Comparison of ENCODE assay signal across 25 cellular contexts in the genomic region with DNA sequence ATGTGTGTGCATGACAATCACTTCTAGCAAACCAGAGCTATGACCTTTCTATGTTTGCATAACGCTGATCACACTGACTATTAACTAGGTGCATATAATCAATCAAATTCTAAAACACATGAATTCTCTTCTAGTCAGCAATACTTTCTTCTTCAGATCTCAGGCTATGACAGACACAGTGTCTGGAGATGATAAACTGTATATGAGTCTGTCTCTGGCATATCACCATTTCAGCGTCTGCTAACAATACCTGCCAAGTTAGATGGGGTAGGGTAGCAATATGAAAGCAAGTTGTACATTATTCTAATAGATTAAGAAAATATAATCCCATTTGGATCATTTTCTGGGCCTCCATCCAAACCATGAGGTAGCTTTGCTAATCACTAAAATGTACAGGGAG.
"Had no signal": no experiment of that assay in that cellular context is flagged by ENCODE, and none has a peak within 500 bp of the region (broad histone marks: within the 10 kb centered on the region; RNA-seq: fewer than 3 reads in every experiment).

No MANE protein-coding gene starts in this region.

- H3K27me3 ChIP-seq: stomach, suprapubic skin, testis, thyroid gland, tibial artery, tibial nerve, transverse colon, upper lobe of left lung, upper lobe of right lung, uterus, vagina had no signal

- H3K4me1 ChIP-seq: stomach, suprapubic skin, thyroid gland, tibial nerve, transverse colon, upper lobe of left lung, upper lobe of right lung, uterus, vagina had no signal

- H3K36me3 ChIP-seq: stomach, suprapubic skin, thyroid gland, tibial artery, tibial nerve, transverse colon, upper lobe of left lung, upper lobe of right lung, uterus, vagina had no signal

- H3K9me3 ChIP-seq: stomach, suprapubic skin, testis, thyroid gland, tibial artery, tibial nerve, transverse colon, upper lobe of left lung, upper lobe of right lung, uterus, vagina had no signal

- H3K4me3 ChIP-seq: stomach, suprapubic skin, testis, thyroid gland, tibial artery, tibial nerve, transverse colon, upper lobe of left lung, upper lobe of right lung, uterus, vagina had no signal

- H3K27ac ChIP-seq: stomach, suprapubic skin, testis, thyroid gland, tibial artery, tibial nerve, transverse colon, upper lobe of left lung, upper lobe of right lung, uterus, vagina had no signal

- DNase-seq: stimulated activated CD4-positive, alpha-beta T cell treated with anti-CD3 and anti-CD28 coated beads, Interleukin-2, amount 100 ng/mL, for 48 hours; stimulated activated CD4-positive, alpha-beta T cell treated with anti-CD3 and anti-CD28 coated beads, Interleukin-4, amount 100 ng/mL, for 1 hour; stimulated activated CD4-positive, alpha-beta T cell treated with anti-CD3 and anti-CD28 coated beads, Interleukin-4, amount 100 ng/mL, for 24 hours; stimulated activated CD4-positive, alpha-beta T cell treated with anti-CD3 and anti-CD28 coated beads, Interleukin-4, amount 100 ng/mL, for 4 hours; stimulated activated CD8-positive, alpha-beta memory T cell treated with anti-CD3 and anti-CD28 coated beads, Interleukin-4, amount 100 ng/mL, for 48 hours; stimulated activated naive B cell treated with anti-CD40 and anti-IgM and Interleukin-4, amounts not matched to agents 10 μg/mL and 1 μg/mL and 100 μg/mL, for 72 hours; stimulated activated naive CD4-positive, alpha-beta T cell; stimulated activated naive CD4-positive, alpha-beta T cell treated with Interleukin-2 at 50 U/mL for 16 hours; stimulated activated naive CD8-positive, alpha-beta T cell treated with anti-CD3 and anti-CD28 coated beads, Interleukin-15, amount 100 ng/mL, for 72 hours; stimulated activated naive CD8-positive, alpha-beta T cell treated with anti-CD3 and anti-CD28 coated beads, Interleukin-15, Interleukin-2, amounts not matched to agents 100 U/mL and 50 U/mL, for 24 hours; stomach; substantia nigra; testis; thyroid gland; tibial artery; transverse colon; trophoblast cell; upper lobe of left lung; upper lobe of right lung; uterus had no signal

- ATAC-seq: stimulated activated effector memory CD8-positive, alpha-beta T cell treated with anti-CD3 and anti-CD28 coated beads, Interleukin-12 subunit alpha, Interleukin-12 subunit beta, amount 100 ng/mL, for 72 hours; stimulated activated memory B cell treated with anti-CD40 and anti-IgM and Interleukin-4, amounts not matched to agents 10 μg/mL and 1 μg/mL and 100 μg/mL, for 72 hours; stimulated activated naive B cell treated with anti-CD40 and anti-IgM and Interleukin-4, amounts not matched to agents 10 μg/mL and 1 μg/mL and 100 μg/mL, for 72 hours; stimulated activated naive CD8-positive, alpha-beta T cell treated with anti-CD3 and anti-CD28 coated beads, Interleukin-15, amount 100 ng/mL, for 72 hours; stimulated activated naive CD8-positive, alpha-beta T cell treated with anti-CD3 and anti-CD28 coated beads, Interleukin-15, Interleukin-2, amounts not matched to agents 100 U/mL and 50 U/mL, for 24 hours; upper lobe of right lung had no signal
